Comparison of ENCODE assay signal across 12 cellular contexts in the genomic region with DNA sequence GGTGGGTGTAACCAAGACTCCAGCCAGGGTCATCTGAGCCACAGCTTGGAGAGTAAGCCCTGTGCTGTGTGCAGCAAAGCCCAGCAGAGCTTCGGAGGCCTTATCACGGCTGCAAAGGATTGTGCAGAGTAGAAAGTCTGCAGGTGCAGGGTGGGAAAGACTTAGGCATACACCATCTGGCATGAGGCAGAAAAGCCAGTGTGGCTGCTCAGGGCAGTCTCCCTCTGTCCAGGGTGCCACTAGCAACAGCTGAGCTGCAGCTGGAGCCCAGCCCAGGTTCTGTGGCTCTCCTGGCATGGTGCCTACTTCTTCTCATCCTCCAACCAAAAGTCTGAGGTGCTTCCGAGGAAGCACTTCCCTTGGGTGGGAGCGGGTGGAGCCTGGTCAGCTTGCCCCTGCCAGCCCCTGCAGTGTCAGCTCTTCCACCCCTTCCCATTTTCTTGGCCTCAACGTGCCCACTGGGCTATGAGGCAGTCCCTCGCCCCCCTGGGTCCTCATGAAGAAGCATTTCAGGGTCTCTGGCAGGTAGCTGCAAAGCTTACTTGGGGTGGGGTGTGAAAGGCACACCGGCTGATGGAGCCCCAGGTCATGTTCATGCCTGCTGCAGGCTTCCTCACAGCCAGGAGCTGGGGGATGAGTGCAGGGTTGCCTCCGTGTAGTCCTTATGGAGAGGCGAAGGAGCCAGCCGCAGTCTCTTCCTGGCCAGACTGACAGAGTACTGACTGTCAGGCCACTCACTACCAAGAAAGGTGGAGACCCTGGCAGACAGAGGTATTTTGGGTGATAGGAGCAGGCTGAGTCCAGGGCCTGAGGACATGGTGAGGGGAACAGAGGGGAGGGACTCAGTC. TPM values are rescaled to one million over a fixed set of nuclear protein-coding genes. Genes with fewer than 3 reads are reported as not detected.
DNase-seq lines count a peak whose midpoint lies in the region; ATAC-seq and TF ChIP-seq lines count a peak whose summit lies in the region.
"Had no signal": no experiment of that assay in that cellular context is flagged by ENCODE, and none has a peak within 500 bp of the region (broad histone marks: within the 10 kb centered on the region; RNA-seq: fewer than 3 reads in every experiment).

No MANE protein-coding gene starts in this region.

- CTCF ChIA-PET in T-cell (lab: Charles Lee): no interaction called here

- no peaks in the 10 kb centered on the region for H3K9me3 Mint-ChIP-seq in T-cell

- H3K4me3 Mint-ChIP-seq in T-cell: no peak overlapping the region

- POLR2A ChIA-PET in T-cell (lab: Charles Lee): no interaction called here

- no peak overlapping the region for H3K4me3 ChIP-seq in cardiac muscle cell
- H3K4me3 ChIP-seq in heart right ventricle: no peak overlapping the region
- H3K4me3 ChIP-seq in Peyer's patch: no peak overlapping the region

- no peak for ATAC-seq in heart right ventricle
- ATAC-seq in T-cell (replicated peaks in 1 of 4): no peak
- ATAC-seq in GM19351 (IDR thresholded peaks at IDR 0.05; ENCODE audit: unreplicated experiment): no peak

- intact Hi-C loops in heart right ventricle (cut with DNase I): no loop called here

- peak; percentile 44 to 48 for DNase-seq in cardiac muscle cell (ENCODE audit: low read depth in 1 of 2, low spot score in 1 of 2)
- DNase-seq in heart right ventricle: no peak
- peak; percentile 91 for DNase-seq in NCI-H2196 treated with DMSO at 0.1 percent for 48 hours (lab: John Stamatoyannopoulos, UW; ENCODE audit: unreplicated experiment)
- DNase-seq in cerebellum (ENCODE audit: low spot score): peak; percentile 59
- DNase-seq in Peyer's patch: no peak
- DNase-seq in T-cell: no peak
- no peak for DNase-seq in inferior parietal cortex (ENCODE audit: extremely low spot score)
- DNase-seq: T-helper 1 cell had no signal

- no peak overlapping the region for H3K27ac ChIP-seq in cardiac muscle cell
- H3K27ac ChIP-seq in heart right ventricle: no peak overlapping the region
- H3K27ac ChIP-seq in Peyer's patch: no peak overlapping the region

- no peak for TF ChIP-seq CTCF in cardiac muscle cell (IDR thresholded peaks at IDR 0.05; ENCODE audit: low read depth, low read length)
- TF ChIP-seq CTCF in heart right ventricle (IDR thresholded peaks at IDR 0.05): no peak
- no peak for TF ChIP-seq CTCF in Peyer's patch (IDR thresholded peaks at IDR 0.05)

- H3K27me3 ChIP-seq in cardiac muscle cell (no peaks in the 10 kb centered on the region), heart right ventricle (peaks cover 0 to 78% (median 61%) of the 10 kb centered on the region in 7 donors), Peyer's patch (peaks cover 0 to 11% of the 10 kb centered on the region in 2 donors)

- no peaks in the 10 kb centered on the region for H3K4me1 ChIP-seq in cardiac muscle cell (ENCODE audit: low read depth)
- H3K4me1 ChIP-seq in heart right ventricle: peaks cover 0 to 9% (median 0%) of the 10 kb centered on the region in 9 donors
- H3K4me1 ChIP-seq in Peyer's patch: no peaks in the 10 kb centered on the region

- no peaks in the 10 kb centered on the region for H3K9me3 ChIP-seq in cardiac muscle cell (ENCODE audit: low read depth)
- H3K9me3 ChIP-seq in heart right ventricle: no peaks in the 10 kb centered on the region
- no peaks in the 10 kb centered on the region for H3K9me3 ChIP-seq in Peyer's patch

- no peaks in the 10 kb centered on the region for H3K36me3 ChIP-seq in cardiac muscle cell
- no peaks in the 10 kb centered on the region for H3K36me3 ChIP-seq in heart right ventricle
- no peaks in the 10 kb centered on the region for H3K36me3 ChIP-seq in Peyer's patch

- peaks cover 35 to 51% of the 10 kb centered on the region in 2 donors for H3K27me3 Mint-ChIP-seq in T-cell

- peaks cover 0 to 11% (median 9%) of the 10 kb centered on the region in 3 donors for H3K4me1 Mint-ChIP-seq in T-cell

- H3K36me3 Mint-ChIP-seq in T-cell: no peaks in the 10 kb centered on the region

- TF ChIP-seq POLR2A in Peyer's patch (IDR thresholded peaks at IDR 0.05): no peak

- 59 to 66% methylated on average over 10 of the region's 10 CpGs for WGBS in heart right ventricle, 2 donors

- H3K27ac Mint-ChIP-seq in T-cell: no peak overlapping the region

RNA-seq across cellular contexts. Expression of gene AMER3, which starts 4.8 kb away (rescaled TPM):
- total RNA-seq in cardiac muscle cell (0.25 and 1.2 TPM in 2 replicates), heart right ventricle (not detected), cerebellum (25.7 TPM), Peyer's patch (1 to 10 TPM in 1 of 4 donors, under 1 TPM in 2, not detected in 1; 0.13 to 1.1 (median 0.70) TPM), T-cell (not detected)
- polyA plus RNA-seq in cardiac muscle cell (0.26 TPM in 1 of 2 replicates, not detected in the other), heart right ventricle (not detected)
- total RNA-seq: glomerular endothelial cell, lower leg skin, NCI-H460 had no signal

RNA-seq across cellular contexts. Expression of gene GPR148, which starts 31.3 kb away (rescaled TPM):
- total RNA-seq in cardiac muscle cell: 0.11 TPM in 1 of 2 replicates, not detected in the other
- 1.7 TPM in 1 of 2 replicates, not detected in the other for polyA plus RNA-seq in cardiac muscle cell
- not detected for total RNA-seq in heart right ventricle
- polyA plus RNA-seq in heart right ventricle: not detected
- not detected for total RNA-seq in cerebellum
- total RNA-seq in Peyer's patch: not detected
- not detected for total RNA-seq in T-cell
- total RNA-seq: glomerular endothelial cell, lower leg skin, NCI-H460 had no signal

Comparison
In these comparisons a context has a peak if more than half of its experiments do, and no peak if none do; other contexts are left out.
1. DNase-seq: peak in cardiac muscle cell (2 of 2), NCI-H2196 treated with DMSO at 0.1 percent for 48 hours (single experiment) and cerebellum (single experiment); none in heart right ventricle (0 of 2), Peyer's patch (0 of 3), T-cell (0 of 34) and inferior parietal cortex (single experiment).
2. RNA of gene AMER3, which starts 4.8 kb away (total RNA-seq): 25.7 TPM in cerebellum (single experiment); 0.25 to 1.2 TPM in cardiac muscle cell, 0.13 to 1.1 TPM in Peyer's patch, not detected in heart right ventricle and not detected in T-cell; every median in the first group is over 10 times any median in the second.